15 cellular contexts compared by ENCODE assay signal in the genomic region with DNA sequence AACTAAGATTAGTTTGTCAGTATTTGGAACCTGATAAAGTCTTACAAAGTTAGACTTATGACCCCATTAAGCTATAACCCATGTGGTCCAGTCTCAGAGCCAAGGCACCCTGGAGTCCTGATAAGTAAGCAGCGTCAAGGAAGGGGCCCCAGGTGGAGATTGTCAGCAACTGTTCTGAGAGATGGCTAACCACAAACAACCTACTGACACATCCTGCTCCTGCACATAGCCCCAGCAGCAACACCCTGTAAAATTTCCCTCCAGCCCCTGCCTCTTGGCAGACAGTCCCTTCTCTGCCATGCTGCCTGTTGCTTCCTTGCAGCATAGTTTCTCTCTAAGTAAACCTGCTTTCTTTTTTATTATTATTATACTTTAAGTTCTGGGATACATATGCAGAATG.
DNase-seq lines count a peak whose midpoint lies in the region; ATAC-seq and TF ChIP-seq lines count a peak whose summit lies in the region.
"Had no signal": no experiment of that assay in that cellular context is flagged by ENCODE, and none has a peak within 500 bp of the region (broad histone marks: within the 10 kb centered on the region; RNA-seq: fewer than 3 reads in every experiment).

No MANE protein-coding gene starts in this region.

- H3K27ac ChIP-seq in coronary artery: no peak overlapping the region
- H3K27ac ChIP-seq: left lung, right atrium auricular region, SJCRH30 had no signal

- ATAC-seq in GM18873 (IDR thresholded peaks at IDR 0.05; ENCODE audit: low FRiP score, unreplicated experiment): peak; percentile 72
- peak; percentile 55 for ATAC-seq in GM21515 (IDR thresholded peaks at IDR 0.05; ENCODE audit: unreplicated experiment)
- ATAC-seq: left lung; naive thymus-derived CD8-positive, alpha-beta T cell had no signal

- DNase-seq in KBM-7 (peak; percentile 46), fibroblast of pulmonary artery (ENCODE audit: low read depth) (peak; percentile 81), NCI-H748 (lab: John Stamatoyannopoulos, UW; ENCODE audit: unreplicated experiment) (no peak), coronary artery (ENCODE audit: low spot score) (no peak), NCI-H1417 (lab: John Stamatoyannopoulos, UW) (no peak)
- DNase-seq: activated B cell treated with CpG ODN at 0.5 μM for 24 hours; central memory CD4-positive, alpha-beta T cell; H9; left lung; naive thymus-derived CD8-positive, alpha-beta T cell; NCI-H1930; SJCRH30 had no signal

- no peak overlapping the region for H3K4me3 ChIP-seq in fibroblast of pulmonary artery (replicated peaks; ENCODE audit: low read depth, low read length)
- no peak overlapping the region for H3K4me3 ChIP-seq in coronary artery
- H3K4me3 ChIP-seq: left lung, right atrium auricular region, SJCRH30 had no signal

- TF ChIP-seq CTCF in fibroblast of pulmonary artery (IDR thresholded peaks at IDR 0.05; ENCODE audit: low read length, missing control alignments) (no peak), coronary artery (IDR thresholded peaks at IDR 0.05) (no peak)

- in situ Hi-C loops in KBM-7 (cut with MboI; ENCODE audit: low pct_unique_long_range_greater_than_20kb, low sequenced_read_pairs): no loop called here

Comparison
In these comparisons a context has a peak if more than half of its experiments do, and no peak if none do; other contexts are left out.
1. DNase-seq: peak in KBM-7 (single experiment) and fibroblast of pulmonary artery (single experiment); none in NCI-H748 (single experiment), coronary artery (single experiment) and NCI-H1417 (0 of 3).